ENCODE assay signal across 25 cellular contexts in the genomic region with DNA sequence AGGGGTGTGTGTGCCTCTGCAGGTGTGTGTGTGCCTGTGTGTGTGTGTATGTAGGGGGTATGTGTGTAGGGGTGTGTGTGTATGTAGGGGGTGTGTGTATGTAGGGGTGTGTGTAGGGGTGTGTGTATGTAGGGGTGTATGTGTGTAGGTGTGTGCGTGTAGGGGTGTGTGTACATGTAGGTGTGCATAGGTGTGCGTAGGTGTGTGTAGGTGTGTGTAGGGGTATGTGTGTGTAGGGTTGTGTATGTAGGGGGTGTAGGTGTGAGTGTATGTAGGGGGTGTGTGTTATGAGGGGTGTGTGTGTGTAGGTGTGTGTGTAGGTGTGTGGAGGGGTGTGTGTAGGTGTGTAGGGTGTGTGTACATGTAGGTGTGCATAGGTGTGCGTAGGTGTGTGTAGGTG. TPM values are rescaled to one million over a fixed set of nuclear protein-coding genes. Genes with fewer than 3 reads are reported as not detected.
"Had no signal": no experiment of that assay in that cellular context is flagged by ENCODE, and none has a peak within 500 bp of the region (broad histone marks: within the 10 kb centered on the region; RNA-seq: fewer than 3 reads in every experiment).

No MANE protein-coding gene starts in this region.

- H3K27ac ChIP-seq: dorsolateral prefrontal cortex, hepatocyte, left ventricle myocardium inferior, lower lobe of right lung, spleen, stomach, thoracic aorta, transverse colon, vagina had no signal

- H3K4me2 ChIP-seq: hepatocyte had no signal

- H3K4me3 Mint-ChIP-seq: mesothelial cell of epicardium; natural killer cell treated with Interleukin-12 subunit alpha and Interleukin-12 subunit beta and Interleukin-15 and Interleukin-18, amount 100 ng/mL, for 72 hours; stimulated activated memory B cell treated with anti-CD40 and anti-IgM and Interleukin-4, amounts not matched to agents 10 μg/mL and 1 μg/mL and 100 μg/mL, for 72 hours had no signal

- H3K27me3 ChIP-seq: transverse colon, vagina had no signal

- ATAC-seq: left cardiac atrium, lower lobe of right lung, sciatic nerve had no signal

- H3K36me3 Mint-ChIP-seq: memory B cell; mesothelial cell of epicardium; natural killer cell treated with Interleukin-12 subunit alpha and Interleukin-12 subunit beta and Interleukin-15 and Interleukin-18, amount 100 ng/mL, for 72 hours; stimulated activated memory B cell treated with anti-CD40 and anti-IgM and Interleukin-4, amounts not matched to agents 10 μg/mL and 1 μg/mL and 100 μg/mL, for 72 hours had no signal

- H3K4me1 Mint-ChIP-seq: mesothelial cell of epicardium; stimulated activated memory B cell treated with anti-CD40 and anti-IgM and Interleukin-4, amounts not matched to agents 10 μg/mL and 1 μg/mL and 100 μg/mL, for 72 hours had no signal

- H3K9me3 ChIP-seq: left ventricle myocardium inferior, lower lobe of right lung, spleen, stomach, thoracic aorta, transverse colon, vagina had no signal

- H3K27ac Mint-ChIP-seq: memory B cell; mesothelial cell of epicardium; natural killer cell treated with Interleukin-12 subunit alpha and Interleukin-12 subunit beta and Interleukin-15 and Interleukin-18, amount 100 ng/mL, for 72 hours; stimulated activated memory B cell treated with anti-CD40 and anti-IgM and Interleukin-4, amounts not matched to agents 10 μg/mL and 1 μg/mL and 100 μg/mL, for 72 hours had no signal

- H3K79me2 ChIP-seq: hepatocyte had no signal

- FAIRE-seq: kidney had no signal

- H3K9me3 Mint-ChIP-seq: memory B cell; natural killer cell treated with Interleukin-12 subunit alpha and Interleukin-12 subunit beta and Interleukin-15 and Interleukin-18, amount 100 ng/mL, for 72 hours had no signal

- DNase-seq: cortex of kidney; dorsolateral prefrontal cortex; effector CD8-positive, alpha-beta T cell; foreskin melanocyte; head of caudate nucleus; kidney; left cardiac atrium; left ventricle myocardium inferior; lower lobe of right lung; spleen; stimulated activated CD4-positive, alpha-beta T cell treated with anti-CD3 and anti-CD28 coated beads, Interleukin-15, amount 100 ng/mL, for 24 hours; stimulated activated CD4-positive, alpha-beta T cell treated with anti-CD3 and anti-CD28 coated beads, Interleukin-1b, Interleukin-23, amount 100 ng/mL, for 48 hours; stimulated activated CD4-positive, alpha-beta T cell treated with anti-CD3 and anti-CD28 coated beads, Interleukin-4, amount 100 ng/mL, for 24 hours; stomach; substantia nigra; transverse colon had no signal

- H3K4me3 ChIP-seq: dorsolateral prefrontal cortex, hepatocyte, left ventricle myocardium inferior, lower lobe of right lung, stomach, thoracic aorta, transverse colon, vagina had no signal

- H2AFZ ChIP-seq: hepatocyte had no signal

- H3K36me3 ChIP-seq: left ventricle myocardium inferior, lower lobe of right lung, spleen, stomach, thoracic aorta, transverse colon, vagina had no signal

- H3K4me1 ChIP-seq: left ventricle myocardium inferior, lower lobe of right lung, spleen, stomach, transverse colon, vagina had no signal

RNA-seq across cellular contexts. Expression of gene ELFN1, which starts 51.6 kb away (rescaled TPM):
- total RNA-seq: myocyte had no signal
